Comparison of ENCODE assay signal across 1 cellular context in genomic region chr14:50347521-50347920, GRCh38.
A peak's percentile ranks its signal among the peaks of the same experiment; 100 is the strongest.
TF ChIP-seq lines count a peak whose summit lies in the region.

No MANE protein-coding gene starts in this region.

TF ChIP-seq in K562, 482 proteins besides CTCF, POLR2A, EP300 and RAD21 (continued from another document and continues in another):
- TF ChIP-seq TOE1 (IDR thresholded peaks at IDR 0.05; ENCODE audit: borderline replicate concordance) (no peak), TOE1 (CRISPR knock-in tag; IDR thresholded peaks at IDR 0.05; ENCODE audit: borderline replicate concordance, low read depth) (no peak), ZNF507 (tag; conservative IDR thresholded peaks at IDR 0.05) (no peak), CXXC5 (CRISPR knock-in tag; IDR thresholded peaks at IDR 0.05) (no peak), GATA2 (CRISPR knock-in tag; IDR thresholded peaks at IDR 0.05) (no peak), MITF (IDR thresholded peaks at IDR 0.05) (no peak), TCFL5 (CRISPR knock-in tag; conservative IDR thresholded peaks at IDR 0.05) (no peak), YY1 (IDR thresholded peaks at IDR 0.05; ENCODE audit: borderline replicate concordance in 1 of 3, control insufficient read depth in 1 of 3, extremely low read depth in 1 of 3, insufficient read depth in 3 of 3, insufficient read length in 1 of 3, insufficient replicate concordance in 2 of 3, low read depth in 1 of 3, low read length in 2 of 3) (no peak), ZBTB7A (IDR thresholded peaks at IDR 0.05; ENCODE audit: borderline replicate concordance, control insufficient read depth, low read depth, low read length) (no peak), ARID3B (CRISPR knock-in tag; IDR thresholded peaks at IDR 0.05; ENCODE audit: borderline replicate concordance) (no peak), SRSF7 (optimal IDR thresholded peaks at IDR 0.05; ENCODE audit: low read depth, low read length) (no peak), ZNF436 (CRISPR knock-in tag; IDR thresholded peaks at IDR 0.05) (no peak), ZNF592 (IDR thresholded peaks at IDR 0.05) (peak; percentile 83), ZNF354B (CRISPR knock-in tag; IDR thresholded peaks at IDR 0.05) (no peak), FUS (optimal IDR thresholded peaks at IDR 0.05; ENCODE audit: low read depth, low read length) (no peak), ESRRA (IDR thresholded peaks at IDR 0.05; ENCODE audit: borderline replicate concordance, low read depth) (no peak), KLF1 (tag; IDR thresholded peaks at IDR 0.05) (no peak), E2F3 (CRISPR knock-in tag; IDR thresholded peaks at IDR 0.05) (no peak), GMEB1 (CRISPR knock-in tag; IDR thresholded peaks at IDR 0.05) (no peak), ILK (tag; IDR thresholded peaks at IDR 0.05; ENCODE audit: borderline replicate concordance, low read depth) (no peak), FOXA3 (CRISPR knock-in tag; conservative IDR thresholded peaks at IDR 0.05 in 1 of 2, IDR thresholded peaks at IDR 0.05 in 1 of 2) (no peak), SMARCE1 (IDR thresholded peaks at IDR 0.05) (peak; percentile 62), SUPT5H (IDR thresholded peaks at IDR 0.05) (no peak), ZSCAN32 (CRISPR knock-in tag; IDR thresholded peaks at IDR 0.05) (no peak), SNIP1 (IDR thresholded peaks at IDR 0.05; ENCODE audit: low read depth) (no peak), ATF3 (IDR thresholded peaks at IDR 0.05) (0 out of 2 replicates have a peak, but pooled peaks have one; percentile 9), ATF3 (CRISPR knock-in tag; conservative IDR thresholded peaks at IDR 0.05) (no peak), SMAD2 (IDR thresholded peaks at IDR 0.05; ENCODE audit: low read depth, low read length) (no peak), KDM2B (CRISPR knock-in tag; IDR thresholded peaks at IDR 0.05) (no peak), CBX3 (IDR thresholded peaks at IDR 0.05; ENCODE audit: borderline replicate concordance in 1 of 2, low read length in 2 of 2) (no peak), HMBOX1 (IDR thresholded peaks at IDR 0.05) (no peak), BRD9 (IDR thresholded peaks at IDR 0.05; ENCODE audit: low read depth, partially characterized antibody) (no peak), PYGO2 (tag; IDR thresholded peaks at IDR 0.05) (no peak), ZFP36 (IDR thresholded peaks at IDR 0.05; ENCODE audit: low read depth, low read length, partially characterized antibody) (no peak), AFF4 (CRISPR knock-in tag; IDR thresholded peaks at IDR 0.05) (no peak), MXI1 (IDR thresholded peaks at IDR 0.05; ENCODE audit: low read depth, low read length) (no peak), CGGBP1 (CRISPR knock-in tag; IDR thresholded peaks at IDR 0.05) (no peak), L3MBTL2 (IDR thresholded peaks at IDR 0.05) (peak; percentile 42; the same call in 1 of the 2 replicates), ZBTB17 (CRISPR knock-in tag; IDR thresholded peaks at IDR 0.05) (no peak), BCL6 (CRISPR knock-in tag; IDR thresholded peaks at IDR 0.05) (no peak), TBL1XR1 (IDR thresholded peaks at IDR 0.05; ENCODE audit: low read length in 2 of 2) (no peak), BCLAF1 (IDR thresholded peaks at IDR 0.05; ENCODE audit: borderline replicate concordance in 1 of 2, control insufficient read depth in 1 of 2, low read depth in 2 of 2, low read length in 1 of 2) (no peak), LARP7 (IDR thresholded peaks at IDR 0.05) (no peak), CSDE1 (IDR thresholded peaks at IDR 0.05) (no peak), ARID2 (IDR thresholded peaks at IDR 0.05) (no peak), CBX5 (IDR thresholded peaks at IDR 0.05; ENCODE audit: borderline replicate concordance, low read depth) (no peak), CBFA2T2 (conservative IDR thresholded peaks at IDR 0.05) (no peak)
